In the genomic region with DNA sequence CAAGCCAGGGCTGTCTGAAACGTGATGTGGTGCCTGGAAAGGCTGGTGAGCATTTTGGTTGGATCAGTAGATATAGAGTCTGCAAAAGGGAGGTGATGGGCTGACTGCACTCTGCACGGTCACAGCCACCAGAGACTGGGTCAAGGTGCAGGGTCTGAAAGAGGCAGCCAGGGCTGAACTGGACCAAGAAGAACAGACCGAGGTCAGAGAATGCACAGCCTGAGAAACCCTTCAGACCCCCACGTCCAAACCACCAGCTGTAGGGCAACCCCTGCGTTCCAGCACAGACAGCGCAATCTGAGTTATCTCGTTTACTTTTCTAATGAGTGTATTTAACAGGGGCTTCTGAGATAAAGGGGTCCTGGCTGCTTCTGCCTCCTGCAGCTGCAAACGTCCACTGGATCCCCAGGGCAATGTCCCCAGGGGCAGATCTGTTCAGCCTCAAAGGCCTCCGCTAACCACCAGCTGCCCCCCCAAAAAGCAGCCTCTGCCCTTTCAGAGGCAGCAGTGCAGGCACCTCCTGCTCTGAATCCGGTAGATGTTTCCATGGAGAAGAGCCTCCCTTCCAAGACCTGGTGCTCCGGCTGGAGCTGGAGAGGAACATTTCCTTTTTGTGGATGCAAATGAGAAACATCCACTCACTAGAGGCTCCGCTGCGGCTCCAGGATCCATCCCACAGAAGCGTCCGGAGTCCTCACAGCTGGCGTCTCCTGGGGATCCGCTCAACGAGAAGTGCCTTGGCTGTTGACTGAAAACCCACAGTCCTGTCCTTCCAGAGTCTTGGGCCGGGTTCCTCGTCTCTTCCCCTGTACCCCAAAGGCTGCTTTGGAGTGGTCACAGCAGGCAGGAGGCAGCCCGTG, we compare ENCODE assay signal across 12 cellular contexts. TPM values are rescaled to one million over a fixed set of nuclear protein-coding genes. Genes with fewer than 3 reads are reported as not detected.
DNase-seq lines count a peak whose midpoint lies in the region; ATAC-seq, FAIRE-seq and TF ChIP-seq lines count a peak whose summit lies in the region.
"Had no signal": no experiment of that assay in that cellular context is flagged by ENCODE, and none has a peak within 500 bp of the region (broad histone marks: within the 10 kb centered on the region; RNA-seq: fewer than 3 reads in every experiment).

No MANE protein-coding gene starts in this region.

- no peak overlapping the region for H3K27ac Mint-ChIP-seq in CD4-positive, alpha-beta T cell
- no peak overlapping the region for H3K27ac Mint-ChIP-seq in activated B cell treated with CpG ODN at 0.5 μM for 24 hours

- TF ChIP-seq CTCF in CD4-positive, alpha-beta T cell (IDR thresholded peaks at IDR 0.05), result no peak
- no peak for TF ChIP-seq CTCF in activated B cell treated with CpG ODN at 0.5 μM for 24 hours (IDR thresholded peaks at IDR 0.05)

- no peak for TF ChIP-seq POLR2A in H54 (IDR thresholded peaks at IDR 0.05; ENCODE audit: low read depth, low read length)

- POLR2A ChIA-PET in CD4-positive, alpha-beta T cell (lab: Charles Lee), result no interaction called here
- POLR2A ChIA-PET in activated B cell treated with CpG ODN at 0.5 μM for 24 hours (lab: Charles Lee), result no interaction called here

- peak overlapping the region; percentile 42; the same call in 1 of the 2 replicates for H3K27ac ChIP-seq in ACC112 (ENCODE audit: low read depth, low read length)
- H3K27ac ChIP-seq in CD4-positive, alpha-beta T cell (ENCODE audit: low read depth, low read length), result no peak overlapping the region
- H3K27ac ChIP-seq: KMS-11 had no signal

- H3K36me3 Mint-ChIP-seq in CD4-positive, alpha-beta T cell (ENCODE audit: low read depth), result no peaks in the 10 kb centered on the region
- H3K36me3 Mint-ChIP-seq in activated B cell treated with CpG ODN at 0.5 μM for 24 hours (ENCODE audit: low read depth), result no peaks in the 10 kb centered on the region

- no peaks in the 10 kb centered on the region for H3K9me3 Mint-ChIP-seq in CD4-positive, alpha-beta T cell
- no peaks in the 10 kb centered on the region for H3K9me3 Mint-ChIP-seq in activated B cell treated with CpG ODN at 0.5 μM for 24 hours

- no peak for DNase-seq in CD4-positive, alpha-beta T cell
- DNase-seq in activated B cell treated with CpG ODN at 0.5 μM for 24 hours, result no peak
- peak; percentile 16 for DNase-seq in medulla oblongata (ENCODE audit: extremely low spot score)
- DNase-seq in H54 (ENCODE audit: insufficient read length, low spot score), result no peak
- no peak for DNase-seq in HCEC 1CT
- DNase-seq: mammary epithelial cell had no signal

- CTCF ChIA-PET in CD4-positive, alpha-beta T cell (lab: Charles Lee), result no interaction called here
- CTCF ChIA-PET in activated B cell treated with CpG ODN at 0.5 μM for 24 hours (lab: Charles Lee), result no interaction called here

- no peak for FAIRE-seq in H54 (lab: Jason Lieb, UNC)
- FAIRE-seq: colon had no signal

- H3K27me3 ChIP-seq in ACC112 (ENCODE audit: insufficient read depth, low read length), result peaks cover 29% of the 10 kb centered on the region
- peaks cover 51% of the 10 kb centered on the region for H3K27me3 ChIP-seq in CD4-positive, alpha-beta T cell (ENCODE audit: control insufficient read depth, insufficient read depth, low read length)

- H3K4me1 ChIP-seq in ACC112 (ENCODE audit: control insufficient read depth, insufficient read depth, low read length, unreplicated experiment), result peaks cover 34% of the 10 kb centered on the region

- H3K27me3 Mint-ChIP-seq in CD4-positive, alpha-beta T cell, result peaks cover 58% of the 10 kb centered on the region
- H3K27me3 Mint-ChIP-seq in activated B cell treated with CpG ODN at 0.5 μM for 24 hours, result peaks cover 27% of the 10 kb centered on the region

- peak overlapping the region; percentile 74; the same call in 1 of the 2 replicates for H3K4me3 ChIP-seq in ACC112 (ENCODE audit: low read depth, low read length)

- H2AFZ ChIP-seq in ACC112 (ENCODE audit: low read length, unreplicated experiment), result no peak overlapping the region

- peak overlapping the region; percentile 71 for H3K4me3 Mint-ChIP-seq in CD4-positive, alpha-beta T cell
- peak overlapping the region; percentile 72 for H3K4me3 Mint-ChIP-seq in activated B cell treated with CpG ODN at 0.5 μM for 24 hours

- no peaks in the 10 kb centered on the region for H3K36me3 ChIP-seq in ACC112 (ENCODE audit: insufficient read depth, low read length)

- ATAC-seq in CD4-positive, alpha-beta T cell (ENCODE audit: poor library complexity), result no peak
- no peak for ATAC-seq in activated B cell treated with CpG ODN at 0.5 μM for 24 hours (ENCODE audit: low read depth)
- no peak for ATAC-seq in HG03457 (IDR thresholded peaks at IDR 0.05; ENCODE audit: unreplicated experiment)
- no peak for ATAC-seq in HG03280 (IDR thresholded peaks at IDR 0.05; ENCODE audit: unreplicated experiment)

- intact Hi-C loops in CD4-positive, alpha-beta T cell (cut with DNase I, micrococcal nuclease), result loop anchor here in 1 of 2 experiments (10.0 kb wide), 1 partner anchor 168 kb away; a partner anchor contains a TSS
- intact Hi-C loops in activated B cell treated with CpG ODN at 0.5 μM for 24 hours (cut with micrococcal nuclease), result loop anchor here (2.0 to 5.0 kb wide), 3 partner anchors 166 to 358 kb away; a partner anchor contains a TSS

- peaks cover 22% of the 10 kb centered on the region for H3K4me1 Mint-ChIP-seq in CD4-positive, alpha-beta T cell (ENCODE audit: low read depth)
- peaks cover 32% of the 10 kb centered on the region for H3K4me1 Mint-ChIP-seq in activated B cell treated with CpG ODN at 0.5 μM for 24 hours

- H3K9me3 ChIP-seq in CD4-positive, alpha-beta T cell (ENCODE audit: control insufficient read depth, low read length), result no peaks in the 10 kb centered on the region

- no peaks in the 10 kb centered on the region for H3K79me2 ChIP-seq in ACC112 (ENCODE audit: control insufficient read depth, insufficient read depth, low read length, unreplicated experiment)

RNA-seq across cellular contexts. Expression of a gene that starts 1.0 kb away (rescaled TPM):
- total RNA-seq in CD4-positive, alpha-beta T cell, result not detected
- not detected in 2 replicates for total RNA-seq in activated B cell treated with CpG ODN at 0.5 μM for 24 hours
- total RNA-seq: T-helper 1 cell treated with Interleukin-12 subunit alpha and Interleukin-12 subunit beta and Interleukin-4 antibody, amounts not matched to agents 30 ng/mL and 1 ng/mL, for 36 hours had no signal
